Comparison of ENCODE assay signal across 25 cellular contexts in the genomic region with DNA sequence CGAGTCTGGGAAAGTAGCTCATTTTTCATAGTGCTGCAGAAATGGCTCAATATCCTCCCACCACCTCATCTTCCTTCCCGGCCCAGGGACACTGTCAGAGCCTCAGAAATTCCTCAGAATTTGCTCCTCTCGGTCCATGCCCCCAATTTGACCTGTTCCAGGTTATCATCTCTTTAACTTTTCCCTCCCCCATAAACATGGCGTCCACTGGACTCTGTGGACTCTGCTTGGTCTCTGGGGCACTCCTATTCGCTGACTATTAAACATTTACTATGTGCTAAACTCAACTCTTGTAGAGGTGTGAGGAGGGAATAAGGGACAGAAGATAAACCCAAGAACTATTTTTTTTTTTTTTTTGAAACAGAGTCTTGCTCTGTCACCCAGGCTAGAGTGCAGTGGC. TPM values are rescaled to one million over a fixed set of nuclear protein-coding genes. Genes with fewer than 3 reads are reported as not detected.
DNase-seq lines count a peak whose midpoint lies in the region; ATAC-seq and TF ChIP-seq lines count a peak whose summit lies in the region.
"Had no signal": no experiment of that assay in that cellular context is flagged by ENCODE, and none has a peak within 500 bp of the region (broad histone marks: within the 10 kb centered on the region; RNA-seq: fewer than 3 reads in every experiment).

No MANE protein-coding gene starts in this region.

- H3K4me3 Mint-ChIP-seq in natural killer cell treated with Interleukin-12 subunit alpha and Interleukin-12 subunit beta and Interleukin-15 and Interleukin-18, amount 100 ng/mL, for 72 hours, result no peak overlapping the region
- H3K4me3 Mint-ChIP-seq in natural killer cell, result no peak overlapping the region
- H3K4me3 Mint-ChIP-seq: CD4-positive, CD25-positive, alpha-beta regulatory T cell had no signal

- H3K36me3 ChIP-seq in RWPE2 (ENCODE audit: low read depth) (no peaks in the 10 kb centered on the region), liver (ENCODE audit: control insufficient read depth in 4 of 4, insufficient read depth in 3 of 4, low read depth in 1 of 4, low read length in 3 of 4) (no peaks in the 10 kb centered on the region)
- H3K36me3 ChIP-seq: BLaER1 had no signal

- TF ChIP-seq RAD21 in liver (IDR thresholded peaks at IDR 0.05), result peak in 1 of 2 donors; percentile 20

- no peak for ATAC-seq in natural killer cell treated with Interleukin-12 subunit alpha and Interleukin-12 subunit beta and Interleukin-15 and Interleukin-18, amount 100 ng/mL, for 72 hours
- no peak for ATAC-seq in natural killer cell
- ATAC-seq in RWPE2 (ENCODE audit: low read depth), result no peak
- ATAC-seq in GM21737 (IDR thresholded peaks at IDR 0.05; ENCODE audit: unreplicated experiment), result no peak

- H3K27me3 Mint-ChIP-seq in natural killer cell treated with Interleukin-12 subunit alpha and Interleukin-12 subunit beta and Interleukin-15 and Interleukin-18, amount 100 ng/mL, for 72 hours, result peaks cover 7 to 18% of the 10 kb centered on the region in 2 donors
- peaks cover 14 to 18% of the 10 kb centered on the region in 2 donors for H3K27me3 Mint-ChIP-seq in natural killer cell (ENCODE audit: low read depth in 2 of 2)

- H3K27ac ChIP-seq in RWPE2 (ENCODE audit: poor library complexity, severe bottlenecking) (peak overlapping the region; percentile 95), liver (ENCODE audit: low read depth in 1 of 2, low read length in 2 of 2) (no peak overlapping the region)
- H3K27ac ChIP-seq: BLaER1, KMS-11, PC-9 had no signal

- no peak overlapping the region for H3K9ac ChIP-seq in liver (ENCODE audit: low read depth in 1 of 2, low read length in 2 of 2)
- H3K9ac ChIP-seq: BLaER1, KMS-11 had no signal

- intact Hi-C loops in natural killer cell (cut with micrococcal nuclease), result no loop called here

- H3K4me1 ChIP-seq in RWPE2 (ENCODE audit: insufficient read depth, poor library complexity, severe bottlenecking) (peaks cover 37% of the 10 kb centered on the region), liver (ENCODE audit: control insufficient read depth in 4 of 4, insufficient read depth in 4 of 4, low read length in 3 of 4) (peaks cover 10 to 23% (median 18%) of the 10 kb centered on the region in 4 donors)

- peak; percentile 3 for DNase-seq in natural killer cell treated with Interleukin-12 subunit alpha and Interleukin-12 subunit beta and Interleukin-15 and Interleukin-18, amount 100 ng/mL, for 72 hours (ENCODE audit: low spot score)
- DNase-seq in natural killer cell (no peak), RWPE2 (ENCODE audit: low spot score) (no peak), NCI-H2107 (lab: John Stamatoyannopoulos, UW) (no peak), SHP77 treated with DMSO at 0.1 percent for 48 hours (lab: John Stamatoyannopoulos, UW) (no peak)
- DNase-seq in stimulated activated CD4-positive, alpha-beta T cell treated with anti-CD3 and anti-CD28 coated beads, Interleukin-15, amount 100 ng/mL, for 24 hours, result no peak
- DNase-seq: CD4-positive, CD25-positive, alpha-beta regulatory T cell; DMS53; MM.1S; NCI-H2029; NCI-H2227 treated with DMSO at 0.1 percent for 48 hours; NCI-H526 treated with DMSO at 0.1 percent for 48 hours; PC-9; SHP77 had no signal

- H3K27ac Mint-ChIP-seq in natural killer cell treated with Interleukin-12 subunit alpha and Interleukin-12 subunit beta and Interleukin-15 and Interleukin-18, amount 100 ng/mL, for 72 hours, result no peak overlapping the region
- H3K27ac Mint-ChIP-seq in natural killer cell, result no peak overlapping the region
- H3K27ac Mint-ChIP-seq: CD4-positive, CD25-positive, alpha-beta regulatory T cell had no signal

- 38% methylated on average over 5 of the region's 5 CpGs for WGBS in liver

- H3K36me3 Mint-ChIP-seq in natural killer cell treated with Interleukin-12 subunit alpha and Interleukin-12 subunit beta and Interleukin-15 and Interleukin-18, amount 100 ng/mL, for 72 hours, result no peaks in the 10 kb centered on the region
- H3K36me3 Mint-ChIP-seq in natural killer cell, result no peaks in the 10 kb centered on the region
- H3K36me3 Mint-ChIP-seq: CD4-positive, CD25-positive, alpha-beta regulatory T cell had no signal

- TF ChIP-seq CTCF in natural killer cell (IDR thresholded peaks at IDR 0.05) (no peak), RWPE2 (IDR thresholded peaks at IDR 0.05; ENCODE audit: poor library complexity, severe bottlenecking) (no peak), liver (IDR thresholded peaks at IDR 0.05; ENCODE audit: low read depth, low read length, missing input control) (no peak)

- no peaks in the 10 kb centered on the region for H3K9me3 Mint-ChIP-seq in natural killer cell treated with Interleukin-12 subunit alpha and Interleukin-12 subunit beta and Interleukin-15 and Interleukin-18, amount 100 ng/mL, for 72 hours
- H3K9me3 Mint-ChIP-seq in natural killer cell, result no peaks in the 10 kb centered on the region

- H3K4me1 Mint-ChIP-seq in natural killer cell treated with Interleukin-12 subunit alpha and Interleukin-12 subunit beta and Interleukin-15 and Interleukin-18, amount 100 ng/mL, for 72 hours (ENCODE audit: low read depth in 2 of 2), result peaks cover 8% of the 10 kb centered on the region in 2 donors
- H3K4me1 Mint-ChIP-seq in natural killer cell, result no peaks in the 10 kb centered on the region

- H3K9me3 ChIP-seq in RWPE2 (ENCODE audit: severe bottlenecking) (no peaks in the 10 kb centered on the region), liver (ENCODE audit: control insufficient read depth in 4 of 4, low read length in 3 of 4) (no peaks in the 10 kb centered on the region)
- H3K9me3 ChIP-seq: BLaER1 had no signal

- H3K27me3 ChIP-seq in RWPE2 (ENCODE audit: insufficient read depth, poor library complexity, severe bottlenecking), result no peaks in the 10 kb centered on the region
- no peaks in the 10 kb centered on the region for H3K27me3 ChIP-seq in liver (ENCODE audit: control insufficient read depth in 4 of 4, insufficient read depth in 4 of 4, low read length in 3 of 4)
- H3K27me3 ChIP-seq: BLaER1 had no signal

- no peak overlapping the region for H3K4me3 ChIP-seq in RWPE2 (ENCODE audit: severe bottlenecking)
- no peak overlapping the region for H3K4me3 ChIP-seq in liver (ENCODE audit: low read depth in 1 of 3, low read length in 3 of 3)
- H3K4me3 ChIP-seq: BLaER1, PC-9 had no signal

TF ChIP-seq in liver, 16 proteins besides CTCF, POLR2A, EP300 and RAD21:
- TF ChIP-seq EGR1 (IDR thresholded peaks at IDR 0.05; ENCODE audit: low read depth in 2 of 2), result no peak
- no peak for TF ChIP-seq FOXA2 (IDR thresholded peaks at IDR 0.05)
- TF ChIP-seq HNF4G (IDR thresholded peaks at IDR 0.05), result peak; percentile 44
- peak; percentile 72 to 78 for TF ChIP-seq HNF4A (conservative IDR thresholded peaks at IDR 0.05)
- peak; percentile 48 to 57 for TF ChIP-seq RXRA (IDR thresholded peaks at IDR 0.05)
- TF ChIP-seq, protein P1, sequence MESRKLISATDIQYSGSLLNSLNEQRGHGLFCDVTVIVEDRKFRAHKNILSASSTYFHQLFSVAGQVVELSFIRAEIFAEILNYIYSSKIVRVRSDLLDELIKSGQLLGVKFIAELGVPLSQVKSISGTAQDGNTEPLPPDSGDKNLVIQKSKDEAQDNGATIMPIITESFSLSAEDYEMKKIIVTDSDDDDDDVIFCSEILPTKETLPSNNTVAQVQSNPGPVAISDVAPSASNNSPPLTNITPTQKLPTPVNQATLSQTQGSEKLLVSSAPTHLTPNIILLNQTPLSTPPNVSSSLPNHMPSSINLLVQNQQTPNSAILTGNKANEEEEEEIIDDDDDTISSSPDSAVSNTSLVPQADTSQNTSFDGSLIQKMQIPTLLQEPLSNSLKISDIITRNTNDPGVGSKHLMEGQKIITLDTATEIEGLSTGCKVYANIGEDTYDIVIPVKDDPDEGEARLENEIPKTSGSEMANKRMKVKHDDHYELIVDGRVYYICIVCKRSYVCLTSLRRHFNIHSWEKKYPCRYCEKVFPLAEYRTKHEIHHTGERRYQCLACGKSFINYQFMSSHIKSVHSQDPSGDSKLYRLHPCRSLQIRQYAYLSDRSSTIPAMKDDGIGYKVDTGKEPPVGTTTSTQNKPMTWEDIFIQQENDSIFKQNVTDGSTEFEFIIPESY (IDR thresholded peaks at IDR 0.05), result no peak
- peak; percentile 85 for TF ChIP-seq YY1 (IDR thresholded peaks at IDR 0.05)
- TF ChIP-seq SP1 (IDR thresholded peaks at IDR 0.05), result peak; percentile 57

RNA-seq across cellular contexts. Expression of a gene that starts 8.2 kb away (rescaled TPM):
- 1 to 10 TPM; 6.5 to 9.1 TPM for total RNA-seq in natural killer cell treated with Interleukin-12 subunit alpha and Interleukin-12 subunit beta and Interleukin-15 and Interleukin-18, amount 100 ng/mL, for 72 hours
- total RNA-seq in natural killer cell, result 1 to 10 TPM; 4.1 to 5.9 (median 4.6) TPM
- 100 to 1,000 TPM; 144 to 384 TPM for total RNA-seq in liver
- polyA plus RNA-seq in liver, result 100 to 1,000 TPM; 209 to 583 TPM

RNA-seq across cellular contexts. Expression of a gene that starts 8.8 kb away (rescaled TPM):
- not detected for total RNA-seq in natural killer cell treated with Interleukin-12 subunit alpha and Interleukin-12 subunit beta and Interleukin-15 and Interleukin-18, amount 100 ng/mL, for 72 hours
- not detected for total RNA-seq in natural killer cell
- not detected for total RNA-seq in liver
- polyA plus RNA-seq in liver, result under 1 TPM in 1 of 2 donors, not detected in 1; 0.18 TPM
- total RNA-seq: A172; CD4-positive, CD25-positive, alpha-beta regulatory T cell; Daoy; G401; HT1080; NCI-H460; PC-9; RPMI7951 had no signal
- polyA plus RNA-seq: AG04450; CD4-positive, CD25-positive, alpha-beta regulatory T cell had no signal

RNA-seq across cellular contexts. Expression of a gene that starts 56.6 kb away (rescaled TPM):
- under 1 TPM in 1 of 2 donors, not detected in 1; 0.38 TPM for total RNA-seq in natural killer cell treated with Interleukin-12 subunit alpha and Interleukin-12 subunit beta and Interleukin-15 and Interleukin-18, amount 100 ng/mL, for 72 hours
- total RNA-seq in natural killer cell (not detected), liver (1 to 10 TPM; 1.0 to 1.8 TPM)
- polyA plus RNA-seq in liver, result 10 to 100 TPM in 1 of 2 donors, under 1 TPM in 1; 0.47 to 12.1 TPM
- total RNA-seq: A172; CD4-positive, CD25-positive, alpha-beta regulatory T cell had no signal
- polyA plus RNA-seq: CD4-positive, CD25-positive, alpha-beta regulatory T cell had no signal

Comparison
In these comparisons a context has a peak if more than half of its experiments do, and no peak if none do; other contexts are left out.
1. RNA of a gene that starts 8.2 kb away (total RNA-seq): 144 to 384 TPM in liver; 6.5 to 9.1 TPM in natural killer cell treated with Interleukin-12 subunit alpha and Interleukin-12 subunit beta and Interleukin-15 and Interleukin-18, amount 100 ng/mL, for 72 hours and 4.1 to 5.9 TPM in natural killer cell; every median in the first group is over 10 times any median in the second.